In genomic region chr5:95843733-95844223, GRCh38 we compare ENCODE assay signal across 1 cellular context.
TF ChIP-seq lines count a peak whose summit lies in the region.

No MANE protein-coding gene starts in this region.

TF ChIP-seq in K562, 482 proteins besides CTCF, POLR2A, EP300 and RAD21 (continued from another document):
- TF ChIP-seq ZBTB40 (IDR thresholded peaks at IDR 0.05), result 0 out of 2 replicates have a peak, but pooled peaks have one; percentile 6
- no peak for TF ChIP-seq ZBTB40 (CRISPR knock-in tag; IDR thresholded peaks at IDR 0.05)
- TF ChIP-seq ZNF512 (tag; IDR thresholded peaks at IDR 0.05), result peak; percentile 55; the same call in 1 of the 2 replicates
- TF ChIP-seq FOXA1 (IDR thresholded peaks at IDR 0.05; ENCODE audit: borderline replicate concordance), result no peak
